In genomic region chr9:29511680-29512079, GRCh38 we compare ENCODE assay signal across 16 cellular contexts.
"Had no signal": no experiment of that assay in that cellular context is flagged by ENCODE, and none has a peak within 500 bp of the region (broad histone marks: within the 10 kb centered on the region; RNA-seq: fewer than 3 reads in every experiment).

No MANE protein-coding gene starts in this region.

- H3K27ac Mint-ChIP-seq: activated CD4-positive, alpha-beta T cell treated with anti-CD3 and anti-CD28 coated beads for 36 hours; activated CD8-positive, alpha-beta T cell treated with anti-CD3 and anti-CD28 coated beads for 36 hours; naive thymus-derived CD4-positive, alpha-beta T cell; progenitor cell of endocrine pancreas had no signal

- H3K4me1 Mint-ChIP-seq: activated CD4-positive, alpha-beta T cell treated with anti-CD3 and anti-CD28 coated beads for 36 hours; naive thymus-derived CD4-positive, alpha-beta T cell had no signal

- H3K9me3 ChIP-seq: thoracic aorta, uterus had no signal

- H3K36me3 Mint-ChIP-seq: naive thymus-derived CD4-positive, alpha-beta T cell had no signal

- H3K4me3 Mint-ChIP-seq: activated CD4-positive, alpha-beta T cell treated with anti-CD3 and anti-CD28 coated beads for 36 hours; activated CD8-positive, alpha-beta T cell treated with anti-CD3 and anti-CD28 coated beads for 36 hours; activated T-cell treated with anti-CD3 and anti-CD28 coated beads, Interleukin-2, amount 50 U/mL, for 4 hours; naive thymus-derived CD4-positive, alpha-beta T cell had no signal

- H3K4me1 ChIP-seq: uterus had no signal

- H3K27ac ChIP-seq: hepatocyte, thoracic aorta, uterus, VCaP had no signal

- H3K4me2 ChIP-seq: hepatocyte, smooth muscle cell had no signal

- H3K79me2 ChIP-seq: hepatocyte had no signal

- H3K27me3 ChIP-seq: hepatocyte, uterus had no signal

- ATAC-seq: activated CD4-positive, alpha-beta T cell treated with anti-CD3 and anti-CD28 coated beads for 36 hours; activated CD8-positive, alpha-beta T cell treated with anti-CD3 and anti-CD28 coated beads for 36 hours; activated T-cell treated with anti-CD3 and anti-CD28 coated beads, Interleukin-2, amount 50 U/mL, for 4 hours; mucosa of descending colon; naive thymus-derived CD4-positive, alpha-beta T cell; right cardiac atrium; stimulated activated naive CD8-positive, alpha-beta T cell treated with anti-CD3 and anti-CD28 coated beads, Interleukin-15, Interleukin-2, amounts not matched to agents 100 U/mL and 50 U/mL, for 24 hours had no signal

- DNase-seq: activated CD4-positive, alpha-beta T cell treated with anti-CD3 and anti-CD28 coated beads for 36 hours; activated CD8-positive, alpha-beta T cell treated with anti-CD3 and anti-CD28 coated beads for 36 hours; activated effector memory CD4-positive, alpha-beta T cell treated with Interleukin-2 at 50 U/mL for 16 hours; activated naive CD4-positive, alpha-beta T cell treated with anti-CD3 and anti-CD28 coated beads, Interleukin-2, amount 50 U/mL, for 16 hours; activated T-cell treated with anti-CD3 and anti-CD28 coated beads, Interleukin-2, amount 50 U/mL, for 4 hours; mucosa of descending colon; naive thymus-derived CD4-positive, alpha-beta T cell; right cardiac atrium; stimulated activated CD4-positive, alpha-beta T cell treated with anti-CD3 and anti-CD28 coated beads, Interleukin-4, amount 100 ng/mL, for 4 hours; stimulated activated naive CD8-positive, alpha-beta T cell treated with anti-CD3 and anti-CD28 coated beads, Interleukin-15, Interleukin-2, amounts not matched to agents 100 U/mL and 50 U/mL, for 24 hours; uterus had no signal

- H3K27me3 Mint-ChIP-seq: activated CD4-positive, alpha-beta T cell treated with anti-CD3 and anti-CD28 coated beads for 36 hours; activated CD8-positive, alpha-beta T cell treated with anti-CD3 and anti-CD28 coated beads for 36 hours; naive thymus-derived CD4-positive, alpha-beta T cell had no signal

- H2AFZ ChIP-seq: hepatocyte had no signal
